1 cellular context compared by ENCODE assay signal in the genomic region with DNA sequence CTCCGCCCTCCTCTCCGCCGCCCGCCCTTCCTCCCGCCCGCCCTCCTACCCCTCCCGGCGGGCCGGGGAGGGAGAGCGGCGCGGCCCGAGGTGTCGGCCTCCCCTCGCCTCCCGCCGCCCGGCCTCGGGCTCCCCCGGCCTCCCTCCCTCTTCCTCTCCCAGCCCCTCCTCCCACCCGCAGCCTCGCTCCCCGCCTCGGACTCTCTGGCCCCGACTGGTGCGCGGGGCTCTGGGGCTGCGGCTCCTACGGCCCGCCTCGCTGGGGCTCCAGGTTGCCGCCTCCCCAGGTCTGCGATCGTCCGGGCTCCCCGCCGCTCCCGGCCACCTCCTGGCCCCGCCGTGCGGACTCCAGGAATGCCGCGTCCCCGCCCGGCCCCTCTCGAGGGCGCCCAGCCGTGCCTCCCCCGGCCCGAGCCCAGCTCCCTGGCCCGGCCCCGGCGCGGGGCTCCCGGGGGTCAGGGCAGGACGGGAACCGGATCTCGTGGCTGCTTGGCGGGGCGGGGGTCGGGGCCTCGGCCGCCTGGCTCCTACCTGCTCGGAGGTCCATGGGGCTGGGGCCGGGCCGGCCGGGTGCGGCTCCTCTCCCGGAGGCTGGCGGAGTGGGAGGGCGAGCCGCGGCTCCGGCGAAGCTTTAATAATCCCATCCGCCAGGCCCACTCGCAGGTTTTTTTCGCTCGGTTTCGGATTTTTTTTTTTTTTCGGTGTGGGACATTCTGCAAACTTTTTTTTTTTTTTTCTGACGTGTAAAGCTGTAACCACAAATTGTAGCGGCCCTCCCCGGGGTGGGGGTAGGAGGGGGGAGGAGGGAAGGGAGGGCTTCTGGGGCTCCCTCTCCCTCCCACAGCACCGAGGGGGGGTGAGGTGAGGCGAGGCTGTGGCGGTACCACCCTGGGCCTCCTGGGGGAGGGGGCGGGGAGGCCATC.
TF ChIP-seq lines count a peak whose summit lies in the region.

A gene (minus strand): TSS at position 606 of the 923 bp plus-strand sequence. CDS start 59 bp downstream, at position 547.

TF ChIP-seq in WTC11, 78 proteins besides CTCF, POLR2A, EP300 and RAD21 (continued from another document):
- TF ChIP-seq, protein P1, sequence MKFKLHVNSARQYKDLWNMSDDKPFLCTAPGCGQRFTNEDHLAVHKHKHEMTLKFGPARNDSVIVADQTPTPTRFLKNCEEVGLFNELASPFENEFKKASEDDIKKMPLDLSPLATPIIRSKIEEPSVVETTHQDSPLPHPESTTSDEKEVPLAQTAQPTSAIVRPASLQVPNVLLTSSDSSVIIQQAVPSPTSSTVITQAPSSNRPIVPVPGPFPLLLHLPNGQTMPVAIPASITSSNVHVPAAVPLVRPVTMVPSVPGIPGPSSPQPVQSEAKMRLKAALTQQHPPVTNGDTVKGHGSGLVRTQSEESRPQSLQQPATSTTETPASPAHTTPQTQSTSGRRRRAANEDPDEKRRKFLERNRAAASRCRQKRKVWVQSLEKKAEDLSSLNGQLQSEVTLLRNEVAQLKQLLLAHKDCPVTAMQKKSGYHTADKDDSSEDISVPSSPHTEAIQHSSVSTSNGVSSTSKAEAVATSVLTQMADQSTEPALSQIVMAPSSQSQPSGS (CRISPR knock-in tag; IDR thresholded peaks at IDR 0.05; ENCODE audit: borderline replicate concordance, low read depth) = no peak
